In genomic region chr1:212608209-212608955, GRCh38 we compare ENCODE assay signal across 8 cellular contexts.
DNase-seq lines count a peak whose midpoint lies in the region; ATAC-seq and TF ChIP-seq lines count a peak whose summit lies in the region.

A gene with protein sequence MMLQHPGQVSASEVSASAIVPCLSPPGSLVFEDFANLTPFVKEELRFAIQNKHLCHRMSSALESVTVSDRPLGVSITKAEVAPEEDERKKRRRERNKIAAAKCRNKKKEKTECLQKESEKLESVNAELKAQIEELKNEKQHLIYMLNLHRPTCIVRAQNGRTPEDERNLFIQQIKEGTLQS (plus strand): TSS chr1:212608761. CDS start chr1:212615022, 6,261 bp downstream.

- peak within 1 kb of the TSS; percentile 79 for H3K4me3 ChIP-seq in AG10803 (ENCODE audit: low read length)

- DNase-seq in AG10803 (ENCODE audit: low read depth) (peak; percentile 99), NCI-H345 (lab: John Stamatoyannopoulos, UW) (peak; percentile 99), islet precursor cell (peak; percentile 100)
- peak; percentile 66 for DNase-seq in activated CD4-positive, CD25-positive, alpha-beta regulatory T cell treated with anti-CD3 and anti-CD28 coated beads, Interleukin-2, amount 50 U/mL, for 16 hours (ENCODE audit: low read depth, low spot score)
- DNase-seq in central memory CD4-positive, alpha-beta T cell: peak; percentile 56
- peak; percentile 86 for DNase-seq in stimulated activated CD4-positive, alpha-beta T cell treated with anti-CD3 and anti-CD28 coated beads, Interleukin-12 subunit alpha, Interleukin-12 subunit beta, amount 100 ng/mL, for 4 hours

- no peak for TF ChIP-seq CTCF in AG10803 (conservative IDR thresholded peaks at IDR 0.05; ENCODE audit: low read length)

- peak; percentile 58 for ATAC-seq in GM19025 (IDR thresholded peaks at IDR 0.05; ENCODE audit: low read depth, unreplicated experiment)
- peak; percentile 65 for ATAC-seq in HG03280 (IDR thresholded peaks at IDR 0.05; ENCODE audit: unreplicated experiment)

Comparison
In these comparisons a context has a peak if more than half of its experiments do, and no peak if none do; other contexts are left out.
1. Peak in every context shown above with its lines: DNase-seq, ATAC-seq and H3K4me3 ChIP-seq.